Comparison of ENCODE assay signal across 22 cellular contexts in genomic region chr6:51684603-51685002, GRCh38.
"Had no signal": no experiment of that assay in that cellular context is flagged by ENCODE, and none has a peak within 500 bp of the region (broad histone marks: within the 10 kb centered on the region; RNA-seq: fewer than 3 reads in every experiment).

No MANE protein-coding gene starts in this region.

- H3K9me3 ChIP-seq: esophagus muscularis mucosa, ovary, sigmoid colon, stomach, thoracic aorta, vagina had no signal

- DNase-seq: caudate nucleus; cerebellar nuclear complex; effector memory CD4-positive, alpha-beta T cell; foreskin fibroblast; glutamatergic neuron; heart right ventricle; hippocampal formation; left cardiac atrium; natural killer cell; occipital lobe; ovary; sigmoid colon; stimulated activated CD4-positive, alpha-beta T cell treated with anti-CD3 and anti-CD28 coated beads, Interleukin-2, amount 100 ng/mL, for 24 hours; stimulated activated CD4-positive, alpha-beta T cell treated with anti-CD3 and anti-CD28 coated beads, Interleukin-4, amount 100 ng/mL, for 24 hours; stimulated activated naive CD4-positive, alpha-beta T cell treated with Interleukin-2 at 50 U/mL for 16 hours; stomach; trophoblast cell had no signal

- ATAC-seq: natural killer cell; stimulated activated effector memory CD8-positive, alpha-beta T cell treated with anti-CD3 and anti-CD28 coated beads, Interleukin-12 subunit alpha, Interleukin-12 subunit beta, amount 100 ng/mL, for 72 hours had no signal

- H3K27me3 ChIP-seq: esophagus muscularis mucosa, heart right ventricle, ovary, sigmoid colon, stomach, vagina had no signal

- H3K36me3 ChIP-seq: esophagus muscularis mucosa, heart right ventricle, ovary, sigmoid colon, stomach, thoracic aorta, vagina had no signal

- H3K4me1 ChIP-seq: vagina had no signal

- H3K4me3 ChIP-seq: esophagus muscularis mucosa, heart right ventricle, lung, ovary, sigmoid colon, stomach, thoracic aorta, vagina had no signal
